2 cellular contexts compared by ENCODE assay signal in genomic region chr2:190409616-190410015, GRCh38.
TF ChIP-seq lines count a peak whose summit lies in the region.

No MANE protein-coding gene starts in this region.

TF ChIP-seq in SK-N-SH, 30 proteins besides CTCF, POLR2A, EP300 and RAD21 (continued from another document):
- TF ChIP-seq REST (IDR thresholded peaks at IDR 0.05; ENCODE audit: low read depth, low read length) (no peak), EZH2phosphoT487 (IDR thresholded peaks at IDR 0.05; ENCODE audit: borderline replicate concordance, low read depth) (no peak), GABPA (IDR thresholded peaks at IDR 0.05; ENCODE audit: low read depth) (no peak), MXI1 (IDR thresholded peaks at IDR 0.05; ENCODE audit: low read depth, low read length) (no peak), TCF12 (IDR thresholded peaks at IDR 0.05) (no peak), FOXM1 (IDR thresholded peaks at IDR 0.05; ENCODE audit: low read depth) (no peak), TEAD4 (IDR thresholded peaks at IDR 0.05; ENCODE audit: borderline replicate concordance, insufficient read depth) (no peak), CHD2 (IDR thresholded peaks at IDR 0.05; ENCODE audit: low read length, partially characterized antibody) (no peak), RFX5 (IDR thresholded peaks at IDR 0.05; ENCODE audit: low read length) (no peak)
- TF ChIP-seq, protein P1, sequence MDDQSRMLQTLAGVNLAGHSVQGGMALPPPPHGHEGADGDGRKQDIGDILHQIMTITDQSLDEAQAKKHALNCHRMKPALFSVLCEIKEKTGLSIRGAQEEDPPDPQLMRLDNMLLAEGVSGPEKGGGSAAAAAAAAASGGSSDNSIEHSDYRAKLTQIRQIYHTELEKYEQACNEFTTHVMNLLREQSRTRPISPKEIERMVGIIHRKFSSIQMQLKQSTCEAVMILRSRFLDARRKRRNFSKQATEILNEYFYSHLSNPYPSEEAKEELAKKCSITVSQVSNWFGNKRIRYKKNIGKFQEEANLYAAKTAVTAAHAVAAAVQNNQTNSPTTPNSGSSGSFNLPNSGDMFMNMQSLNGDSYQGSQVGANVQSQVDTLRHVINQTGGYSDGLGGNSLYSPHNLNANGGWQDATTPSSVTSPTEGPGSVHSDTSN (IDR thresholded peaks at IDR 0.05): no peak
- TF ChIP-seq, protein P2, sequence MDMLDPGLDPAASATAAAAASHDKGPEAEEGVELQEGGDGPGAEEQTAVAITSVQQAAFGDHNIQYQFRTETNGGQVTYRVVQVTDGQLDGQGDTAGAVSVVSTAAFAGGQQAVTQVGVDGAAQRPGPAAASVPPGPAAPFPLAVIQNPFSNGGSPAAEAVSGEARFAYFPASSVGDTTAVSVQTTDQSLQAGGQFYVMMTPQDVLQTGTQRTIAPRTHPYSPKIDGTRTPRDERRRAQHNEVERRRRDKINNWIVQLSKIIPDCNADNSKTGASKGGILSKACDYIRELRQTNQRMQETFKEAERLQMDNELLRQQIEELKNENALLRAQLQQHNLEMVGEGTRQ (IDR thresholded peaks at IDR 0.05; ENCODE audit: borderline replicate concordance, low read depth, low read length): no peak
- TF ChIP-seq, protein P3, sequence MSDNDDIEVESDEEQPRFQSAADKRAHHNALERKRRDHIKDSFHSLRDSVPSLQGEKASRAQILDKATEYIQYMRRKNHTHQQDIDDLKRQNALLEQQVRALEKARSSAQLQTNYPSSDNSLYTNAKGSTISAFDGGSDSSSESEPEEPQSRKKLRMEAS (IDR thresholded peaks at IDR 0.05; ENCODE audit: low read depth): no peak

TF ChIP-seq in SK-N-SH treated with all-trans-retinoic acid at 6 μM for 48 hours, 23 proteins besides CTCF, POLR2A, EP300 and RAD21 (continued from another document):
- TF ChIP-seq, protein P4, sequence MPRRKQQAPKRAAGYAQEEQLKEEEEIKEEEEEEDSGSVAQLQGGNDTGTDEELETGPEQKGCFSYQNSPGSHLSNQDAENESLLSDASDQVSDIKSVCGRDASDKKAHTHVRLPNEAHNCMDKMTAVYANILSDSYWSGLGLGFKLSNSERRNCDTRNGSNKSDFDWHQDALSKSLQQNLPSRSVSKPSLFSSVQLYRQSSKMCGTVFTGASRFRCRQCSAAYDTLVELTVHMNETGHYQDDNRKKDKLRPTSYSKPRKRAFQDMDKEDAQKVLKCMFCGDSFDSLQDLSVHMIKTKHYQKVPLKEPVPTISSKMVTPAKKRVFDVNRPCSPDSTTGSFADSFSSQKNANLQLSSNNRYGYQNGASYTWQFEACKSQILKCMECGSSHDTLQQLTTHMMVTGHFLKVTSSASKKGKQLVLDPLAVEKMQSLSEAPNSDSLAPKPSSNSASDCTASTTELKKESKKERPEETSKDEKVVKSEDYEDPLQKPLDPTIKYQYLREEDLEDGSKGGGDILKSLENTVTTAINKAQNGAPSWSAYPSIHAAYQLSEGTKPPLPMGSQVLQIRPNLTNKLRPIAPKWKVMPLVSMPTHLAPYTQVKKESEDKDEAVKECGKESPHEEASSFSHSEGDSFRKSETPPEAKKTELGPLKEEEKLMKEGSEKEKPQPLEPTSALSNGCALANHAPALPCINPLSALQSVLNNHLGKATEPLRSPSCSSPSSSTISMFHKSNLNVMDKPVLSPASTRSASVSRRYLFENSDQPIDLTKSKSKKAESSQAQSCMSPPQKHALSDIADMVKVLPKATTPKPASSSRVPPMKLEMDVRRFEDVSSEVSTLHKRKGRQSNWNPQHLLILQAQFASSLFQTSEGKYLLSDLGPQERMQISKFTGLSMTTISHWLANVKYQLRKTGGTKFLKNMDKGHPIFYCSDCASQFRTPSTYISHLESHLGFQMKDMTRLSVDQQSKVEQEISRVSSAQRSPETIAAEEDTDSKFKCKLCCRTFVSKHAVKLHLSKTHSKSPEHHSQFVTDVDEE (CRISPR knock-in tag; IDR thresholded peaks at IDR 0.05): no peak
- TF ChIP-seq TOX (CRISPR knock-in tag; IDR thresholded peaks at IDR 0.05; ENCODE audit: borderline replicate concordance): no peak
- TF ChIP-seq RARB (CRISPR knock-in tag; IDR thresholded peaks at IDR 0.05): no peak
- no peak for TF ChIP-seq ISL1 (CRISPR knock-in tag; IDR thresholded peaks at IDR 0.05)
- TF ChIP-seq OSR1 (CRISPR knock-in tag; IDR thresholded peaks at IDR 0.05): no peak
- TF ChIP-seq, protein P5, sequence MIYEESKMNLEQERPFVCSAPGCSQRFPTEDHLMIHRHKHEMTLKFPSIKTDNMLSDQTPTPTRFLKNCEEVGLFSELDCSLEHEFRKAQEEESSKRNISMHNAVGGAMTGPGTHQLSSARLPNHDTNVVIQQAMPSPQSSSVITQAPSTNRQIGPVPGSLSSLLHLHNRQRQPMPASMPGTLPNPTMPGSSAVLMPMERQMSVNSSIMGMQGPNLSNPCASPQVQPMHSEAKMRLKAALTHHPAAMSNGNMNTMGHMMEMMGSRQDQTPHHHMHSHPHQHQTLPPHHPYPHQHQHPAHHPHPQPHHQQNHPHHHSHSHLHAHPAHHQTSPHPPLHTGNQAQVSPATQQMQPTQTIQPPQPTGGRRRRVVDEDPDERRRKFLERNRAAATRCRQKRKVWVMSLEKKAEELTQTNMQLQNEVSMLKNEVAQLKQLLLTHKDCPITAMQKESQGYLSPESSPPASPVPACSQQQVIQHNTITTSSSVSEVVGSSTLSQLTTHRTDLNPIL (CRISPR knock-in tag; IDR thresholded peaks at IDR 0.05; ENCODE audit: low read depth): no peak
- no peak for TF ChIP-seq PPARA (CRISPR knock-in tag; IDR thresholded peaks at IDR 0.05; ENCODE audit: borderline replicate concordance)
